ENCODE assay signal across 8 cellular contexts in the genomic region with DNA sequence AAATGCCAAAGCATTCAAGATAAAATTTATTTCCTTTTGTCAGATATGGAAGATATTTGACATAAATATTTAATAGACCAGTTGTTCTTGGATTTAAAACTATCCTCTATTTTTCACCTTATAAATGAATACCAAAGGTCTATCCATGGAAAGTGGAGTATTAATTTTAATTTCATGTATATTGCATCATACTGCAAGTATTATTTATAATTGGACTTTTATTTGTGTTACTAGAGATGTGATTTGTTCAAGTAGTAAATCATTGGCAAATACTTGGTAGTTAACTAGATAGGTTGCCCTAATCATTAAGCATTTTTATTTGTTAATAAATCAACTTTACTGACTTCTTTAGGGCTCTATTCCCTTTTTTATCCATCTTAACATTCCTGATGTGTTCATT.
"Had no signal": no experiment of that assay in that cellular context is flagged by ENCODE, and none has a peak within 500 bp of the region (broad histone marks: within the 10 kb centered on the region; RNA-seq: fewer than 3 reads in every experiment).

No MANE protein-coding gene starts in this region.

- H3K27ac Mint-ChIP-seq: IgD-negative memory B cell had no signal

- FAIRE-seq: HepG2, HTR-8/SVneo, K562 had no signal

- H3K4me2 ChIP-seq: KMS-11 had no signal

- ATAC-seq: HepG2, K562 had no signal

- H3K9ac ChIP-seq: KMS-11 had no signal

- H3K4me3 Mint-ChIP-seq: IgD-negative memory B cell had no signal

- H3K36me3 Mint-ChIP-seq: IgD-negative memory B cell had no signal

- H3K4me3 ChIP-seq: K562 had no signal

- H3K27ac ChIP-seq: HL-60, KMS-11 had no signal

- H3K27me3 Mint-ChIP-seq: IgD-negative memory B cell had no signal

- H3K4me1 Mint-ChIP-seq: IgD-negative memory B cell had no signal

- DNase-seq: KBM-7, KG1 had no signal
